Comparison of ENCODE assay signal across 24 cellular contexts in the genomic region with DNA sequence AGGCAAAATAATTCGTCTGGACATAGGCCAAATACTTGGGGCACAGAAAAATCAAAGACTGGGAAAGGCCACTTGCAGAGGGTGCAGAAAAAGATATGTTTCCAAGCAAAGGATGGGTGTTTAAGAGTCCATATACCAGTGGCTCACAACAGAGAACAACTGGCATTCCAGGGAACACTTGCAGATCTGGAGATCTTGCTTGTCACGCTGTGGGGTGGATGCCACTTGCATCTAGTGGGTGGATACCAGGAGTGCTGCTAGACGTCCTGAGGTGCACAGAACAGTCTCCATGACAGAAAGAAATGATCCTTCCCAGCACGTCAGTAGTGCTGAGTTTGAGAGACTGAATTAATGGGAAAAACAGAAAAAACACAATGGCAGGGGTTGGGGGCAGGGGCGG. TPM values are rescaled to one million over a fixed set of nuclear protein-coding genes. Genes with fewer than 3 reads are reported as not detected.
"Had no signal": no experiment of that assay in that cellular context is flagged by ENCODE, and none has a peak within 500 bp of the region (broad histone marks: within the 10 kb centered on the region; RNA-seq: fewer than 3 reads in every experiment).

No MANE protein-coding gene starts in this region.

- H3K9me3 ChIP-seq: colonic mucosa, psoas muscle, suprapubic skin had no signal

- DNase-seq: activated CD4-positive, alpha-beta T cell treated with anti-CD3 and anti-CD28 coated beads, Interleukin-2, amount 50 U/mL, for 1 hour; activated CD4-positive, CD25-positive, alpha-beta regulatory T cell treated with anti-CD3 and anti-CD28 coated beads, Interleukin-2, amount 50 U/mL, for 72 hours; activated naive CD4-positive, alpha-beta T cell; brain microvascular endothelial cell; central memory CD4-positive, alpha-beta T cell; colonic mucosa; endodermal cell; foreskin fibroblast; hippocampal formation; islet precursor cell; left colon; psoas muscle; stimulated activated CD4-positive, alpha-beta T cell treated with anti-CD3 and anti-CD28 coated beads, Interleukin-4, amount 100 ng/mL, for 1 hour; stimulated activated naive CD8-positive, alpha-beta T cell treated with anti-CD3 and anti-CD28 coated beads, Interleukin-15, amount 100 ng/mL, for 72 hours; trophoblast cell had no signal

- H3K27ac Mint-ChIP-seq: endodermal cell; mesothelial cell of epicardium; stimulated activated naive CD8-positive, alpha-beta T cell treated with anti-CD3 and anti-CD28 coated beads, Interleukin-15, amount 100 ng/mL, for 72 hours had no signal

- H3K27ac ChIP-seq: brain microvascular endothelial cell, colonic mucosa, epithelial cell of prostate, psoas muscle, skin epidermis, suprapubic skin had no signal

- H3K36me3 ChIP-seq: brain microvascular endothelial cell, colonic mucosa had no signal

- H3K9me3 Mint-ChIP-seq: endodermal cell; mesothelial cell of epicardium; stimulated activated naive CD8-positive, alpha-beta T cell treated with anti-CD3 and anti-CD28 coated beads, Interleukin-15, amount 100 ng/mL, for 72 hours had no signal

- ATAC-seq: left colon; psoas muscle; right cardiac atrium; stimulated activated naive CD8-positive, alpha-beta T cell treated with anti-CD3 and anti-CD28 coated beads, Interleukin-15, amount 100 ng/mL, for 72 hours had no signal

- H3K4me3 ChIP-seq: colonic mucosa, lung, psoas muscle, skin epidermis, suprapubic skin had no signal

RNA-seq across cellular contexts. Expression of gene ENPP7, which starts 57.7 kb away (rescaled TPM):
- total RNA-seq: colonic mucosa; endodermal cell; mesothelial cell of epicardium; osteocyte; psoas muscle; right cardiac atrium; suprapubic skin; T-helper 1 cell treated with Interleukin-12 subunit alpha and Interleukin-12 subunit beta and Interleukin-4 antibody, amounts not matched to agents 30 ng/mL and 1 ng/mL, for 36 hours had no signal
- polyA plus RNA-seq: lung, neural cell, right cardiac atrium had no signal
